8 cellular contexts compared by ENCODE assay signal in the genomic region with DNA sequence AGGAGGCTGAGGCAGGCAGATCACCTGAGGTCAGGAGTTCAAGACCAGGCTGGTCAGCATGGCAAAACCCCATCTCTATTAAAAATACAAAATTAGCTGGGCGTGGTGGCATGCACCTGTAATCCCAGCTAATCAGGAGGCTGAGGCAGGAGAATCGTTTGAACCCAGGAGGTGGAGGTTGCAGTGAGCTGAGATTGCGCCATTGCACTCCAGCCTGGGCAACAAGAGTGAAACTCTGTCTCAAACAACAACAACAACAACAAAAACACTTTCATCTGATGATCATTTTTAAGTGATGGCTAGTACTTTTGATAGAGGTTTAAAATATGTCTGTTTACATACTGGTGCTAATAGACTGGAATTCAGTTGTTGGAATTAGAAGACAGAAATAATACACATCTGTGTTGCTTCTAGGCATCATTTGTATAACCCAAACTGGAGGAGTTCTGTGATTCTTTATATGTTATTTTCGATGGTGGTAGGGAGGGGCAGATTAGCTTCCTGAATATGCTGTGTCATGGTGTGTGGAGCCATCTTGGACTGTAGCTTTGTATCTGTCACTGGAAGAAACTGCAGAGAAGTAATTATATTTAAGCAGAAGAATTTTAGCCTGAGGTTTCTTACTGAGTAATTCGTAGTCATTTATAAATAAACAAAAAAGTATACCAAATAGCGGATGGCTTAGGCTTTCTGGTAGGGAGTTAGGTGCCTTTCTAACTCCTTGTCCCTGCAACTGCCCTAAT. TPM values are rescaled to one million over a fixed set of nuclear protein-coding genes. Genes with fewer than 3 reads are reported as not detected.
DNase-seq lines count a peak whose midpoint lies in the region; ATAC-seq and TF ChIP-seq lines count a peak whose summit lies in the region.
"Not testable (repeated sequence)": the region's sequence is repeated elsewhere in the genome, so short reads cannot be mapped to it uniquely, and the experiment has no call there.

No MANE protein-coding gene starts in this region.

- not testable (repeated sequence) for H3K27me3 ChIP-seq in KMS-11 (ENCODE audit: insufficient read depth, low read depth); SJSA1 (replicated peaks); dorsolateral prefrontal cortex; subcutaneous abdominal adipose tissue (ENCODE audit: control insufficient read depth in 5 of 5, insufficient read depth in 4 of 5, low read length in 5 of 5)

- intact Hi-C loops in CD14-positive monocyte (cut with micrococcal nuclease); left cardiac atrium (cut with DNase I): not testable (repeated sequence)
- intact Hi-C loops in dorsolateral prefrontal cortex (cut with DNase I), result loop anchor here in 1 of 2 donors (5.0 to 10.0 kb wide), 2 partner anchors 44 to 102 kb away; no protein-coding TSS in a partner anchor

- POLR2A ChIA-PET in naive thymus-derived CD8-positive, alpha-beta T cell (lab: Charles Lee), result not testable (repeated sequence)

- ATAC-seq in left cardiac atrium, result peak; percentile 51 to 54
- ATAC-seq in naive thymus-derived CD8-positive, alpha-beta T cell, result not testable (repeated sequence)

- peaks cover 21% of the 10 kb centered on the region for H3K4me1 ChIP-seq in KMS-11 (ENCODE audit: low read depth, poor library complexity, severe bottlenecking)
- H3K4me1 ChIP-seq in SJSA1 (replicated peaks), result peaks cover 26% of the 10 kb centered on the region
- H3K4me1 ChIP-seq in subcutaneous abdominal adipose tissue (ENCODE audit: control insufficient read depth in 5 of 5, insufficient read depth in 5 of 5, low read length in 5 of 5), result peaks cover 0 to 17% (median 3%) of the 10 kb centered on the region in 5 donors

- not testable (repeated sequence) for H3K9me3 Mint-ChIP-seq in CD14-positive monocyte; activated naive CD4-positive, alpha-beta T cell treated with anti-CD3 and anti-CD28 coated beads, Interleukin-2, amount 50 U/mL, for 24 hours; naive thymus-derived CD8-positive, alpha-beta T cell

- H3K27ac Mint-ChIP-seq in CD14-positive monocyte, result peak overlapping the region; percentile 66 to 89 (median 81)
- peak overlapping the region; percentile 65 for H3K27ac Mint-ChIP-seq in activated naive CD4-positive, alpha-beta T cell treated with anti-CD3 and anti-CD28 coated beads, Interleukin-2, amount 50 U/mL, for 24 hours
- H3K27ac Mint-ChIP-seq in naive thymus-derived CD8-positive, alpha-beta T cell, result peak overlapping the region in 7 of 10 donors; percentile 5 to 56 (median 35)

- not testable (repeated sequence) for H3K4me2 ChIP-seq in KMS-11

- H2AFZ ChIP-seq in KMS-11 (ENCODE audit: low read depth), result not testable (repeated sequence)

- not testable (repeated sequence) for H4K20me1 ChIP-seq in KMS-11 (ENCODE audit: insufficient read depth)

- H3K4me1 Mint-ChIP-seq in CD14-positive monocyte, result peaks cover 15% of the 10 kb centered on the region
- peaks cover 40% of the 10 kb centered on the region for H3K4me1 Mint-ChIP-seq in activated naive CD4-positive, alpha-beta T cell treated with anti-CD3 and anti-CD28 coated beads, Interleukin-2, amount 50 U/mL, for 24 hours
- peaks cover 12 to 45% (median 28%) of the 10 kb centered on the region in 4 donors for H3K4me1 Mint-ChIP-seq in naive thymus-derived CD8-positive, alpha-beta T cell

- DNase-seq in CD14-positive monocyte (ENCODE audit: low spot score); dorsolateral prefrontal cortex; left cardiac atrium; naive thymus-derived CD8-positive, alpha-beta T cell: not testable (repeated sequence)
- DNase-seq in SJSA1 (ENCODE audit: low read depth in 1 of 2, low spot score in 2 of 2), result peak; percentile 60 to 85

- not testable (repeated sequence) for H3K36me3 ChIP-seq in KMS-11 (ENCODE audit: insufficient read depth); subcutaneous abdominal adipose tissue (ENCODE audit: control insufficient read depth in 5 of 5, insufficient read depth in 5 of 5, low read length in 5 of 5)
- peaks cover 33% of the 10 kb centered on the region for H3K36me3 ChIP-seq in SJSA1

- H3K79me2 ChIP-seq in KMS-11 (ENCODE audit: insufficient read depth, low read depth), result peaks cover 98% of the 10 kb centered on the region

- H3K4me3 ChIP-seq in KMS-11 (IDR thresholded peaks at IDR 0.05; ENCODE audit: insufficient read depth, low read depth, low read length); SJSA1; dorsolateral prefrontal cortex; subcutaneous abdominal adipose tissue (ENCODE audit: low read depth in 1 of 5, low read length in 5 of 5): not testable (repeated sequence)

- H3K4me3 Mint-ChIP-seq in CD14-positive monocyte, result peak overlapping the region in 1 of 2 donors; percentile 73
- not testable (repeated sequence) for H3K4me3 Mint-ChIP-seq in activated naive CD4-positive, alpha-beta T cell treated with anti-CD3 and anti-CD28 coated beads, Interleukin-2, amount 50 U/mL, for 24 hours; naive thymus-derived CD8-positive, alpha-beta T cell

- H3K27me3 Mint-ChIP-seq in CD14-positive monocyte (ENCODE audit: low read depth in 3 of 3); activated naive CD4-positive, alpha-beta T cell treated with anti-CD3 and anti-CD28 coated beads, Interleukin-2, amount 50 U/mL, for 24 hours; naive thymus-derived CD8-positive, alpha-beta T cell: not testable (repeated sequence)

- H3K36me3 Mint-ChIP-seq in CD14-positive monocyte, result peaks cover 18 to 28% of the 10 kb centered on the region in 2 donors
- H3K36me3 Mint-ChIP-seq in activated naive CD4-positive, alpha-beta T cell treated with anti-CD3 and anti-CD28 coated beads, Interleukin-2, amount 50 U/mL, for 24 hours, result not testable (repeated sequence)
- peaks cover 0 to 41% (median 12%) of the 10 kb centered on the region in 3 donors for H3K36me3 Mint-ChIP-seq in naive thymus-derived CD8-positive, alpha-beta T cell

- not testable (repeated sequence) for H3K9ac ChIP-seq in KMS-11; subcutaneous abdominal adipose tissue (ENCODE audit: low read length in 5 of 5)

- TF ChIP-seq CTCF in CD14-positive monocyte (IDR thresholded peaks at IDR 0.05); KMS-11 (conservative IDR thresholded peaks at IDR 0.05; ENCODE audit: low read depth, low read length); dorsolateral prefrontal cortex (IDR thresholded peaks at IDR 0.05 in 54 of 56, conservative IDR thresholded peaks at IDR 0.05 in 2 of 56; ENCODE audit: low read depth in 1 of 56, partially characterized antibody in 56 of 56): not testable (repeated sequence)

- not testable (repeated sequence) for H3K9me3 ChIP-seq in SJSA1 (replicated peaks); subcutaneous abdominal adipose tissue (ENCODE audit: control insufficient read depth in 5 of 5, low read length in 5 of 5)

- H3K27ac ChIP-seq in KMS-11 (peak overlapping the region; percentile 42), SJSA1 (peak overlapping the region; percentile 93), dorsolateral prefrontal cortex (peak overlapping the region in 55 of 59 donors; percentile 23 to 88 (median 71)), subcutaneous abdominal adipose tissue (ENCODE audit: low read depth, low read length) (peak overlapping the region; percentile 32)

RNA-seq across cellular contexts. Expression of gene SPEN, which starts 45.5 kb away (rescaled TPM):
- 1 to 10 TPM; 3.1 to 6.1 TPM for polyA plus RNA-seq in CD14-positive monocyte
- total RNA-seq in SJSA1 (2014; rRNA removed; shearing (Covaris generic)), result 5.0 and 17.5 TPM in 2 replicates
- total RNA-seq in dorsolateral prefrontal cortex, result 100 to 1,000 TPM in 25 of 120 experiments, 10 to 100 TPM in 95; 64.4 to 134 (median 84.8) TPM
- 10 to 100 TPM; 27.8 to 36.5 TPM for total RNA-seq in left cardiac atrium
- 10 to 100 TPM; 85.6 to 88.3 TPM for total RNA-seq in naive thymus-derived CD8-positive, alpha-beta T cell
- polyA plus RNA-seq in naive thymus-derived CD8-positive, alpha-beta T cell, result 10 to 100 TPM in 1 of 3 donors, 1 to 10 TPM in 2; 4.0 to 38.0 (median 8.1) TPM

Comparison
In these comparisons a context has a peak if more than half of its experiments do, and no peak if none do; other contexts are left out.
1. H3K27ac ChIP-seq: peak in every context shown above with its lines; median percentile 93 in SJSA1; 71 in dorsolateral prefrontal cortex; 42 in KMS-11; 32 in subcutaneous abdominal adipose tissue.